Comparison of ENCODE assay signal across 20 cellular contexts in the genomic region with DNA sequence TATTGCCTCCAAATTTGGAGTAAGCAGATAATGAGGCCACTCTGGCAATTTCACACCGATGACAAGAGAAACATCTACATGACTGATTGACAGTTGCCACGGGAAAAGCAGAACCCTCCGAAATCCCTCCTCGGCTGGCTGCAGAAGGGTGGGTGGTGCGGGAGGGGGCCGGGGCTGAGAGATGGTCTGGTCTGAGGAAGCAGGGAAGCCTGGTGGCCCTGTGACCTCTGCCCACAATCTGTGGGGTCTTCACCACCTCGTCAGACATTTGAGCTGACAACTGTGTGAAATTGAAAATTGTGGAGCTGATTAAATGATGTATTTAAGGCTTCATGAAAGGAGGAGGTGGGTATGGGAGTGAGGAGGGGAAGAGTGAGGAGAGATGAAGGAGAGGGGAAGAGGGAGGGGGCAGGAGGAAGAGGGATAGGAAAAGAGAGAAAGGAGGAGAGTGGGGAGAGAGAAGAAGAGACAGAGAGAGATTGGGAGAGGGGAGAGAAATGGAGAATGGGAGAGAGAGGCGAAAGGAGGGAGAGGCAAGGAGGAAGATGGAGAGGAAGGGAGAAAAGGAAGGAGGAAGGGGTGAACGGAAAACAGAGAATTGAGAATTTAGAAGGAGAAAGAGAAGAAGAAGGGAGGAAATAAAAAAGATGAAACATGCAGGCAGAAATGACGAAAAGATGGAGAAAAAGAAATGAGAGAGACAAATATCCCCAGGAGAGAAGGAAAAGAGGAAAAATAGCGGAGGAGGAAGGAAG.
A peak's percentile ranks its signal among the peaks of the same experiment; 100 is the strongest.
DNase-seq lines count a peak whose midpoint lies in the region; TF ChIP-seq lines count a peak whose summit lies in the region.
"Had no signal": no experiment of that assay in that cellular context is flagged by ENCODE, and none has a peak within 500 bp of the region (broad histone marks: within the 10 kb centered on the region; RNA-seq: fewer than 3 reads in every experiment).

No MANE protein-coding gene starts in this region.

- no peak overlapping the region for H2BK120ac ChIP-seq in neuronal stem cell (ENCODE audit: low read depth, low read length)

- peak overlapping the region; percentile 15 for H3K4me2 ChIP-seq in neuronal stem cell (ENCODE audit: insufficient read depth, low read length, poor library complexity, severe bottlenecking)

- H2BK12ac ChIP-seq in neuronal stem cell (ENCODE audit: low read length) = no peak overlapping the region

- H3K27me3 ChIP-seq in HUES64 (ENCODE audit: insufficient read depth, low read length) (0 out of 2 replicates have a peak, but pooled peaks cover 2% of the 10 kb centered on the region), neuronal stem cell (ENCODE audit: control insufficient read depth in 3 of 3, insufficient read depth in 3 of 3, low read depth in 1 of 3, low read length in 3 of 3) (no peaks in the 10 kb centered on the region)
- H3K27me3 ChIP-seq: ascending aorta had no signal

- intact Hi-C loops in Calu3 (cut with micrococcal nuclease; ENCODE audit: unreplicated experiment) = no loop called here

- H4K91ac ChIP-seq in neuronal stem cell (ENCODE audit: low read depth, low read length, poor library complexity) = no peak overlapping the region

- H3K4ac ChIP-seq in neuronal stem cell (ENCODE audit: low read length) = no peak overlapping the region

- no TSS peak for BruUV-seq in Calu3 (replicated peaks; lab: Mats Ljungman, UMichigan)

- CTCF ChIA-PET in Calu3 (lab: Charles Lee) = no interaction called here

- H3K36me3 ChIP-seq in ES-I3 (ENCODE audit: insufficient read depth, low read length) (no peaks in the 10 kb centered on the region), HUES64 (ENCODE audit: insufficient read depth, low read length) (no peaks in the 10 kb centered on the region), neuronal stem cell (replicated peaks in 1 of 2; ENCODE audit: control insufficient read depth in 2 of 2, insufficient read depth in 2 of 2, low read length in 2 of 2) (no peaks in the 10 kb centered on the region)
- H3K36me3 ChIP-seq: ascending aorta, gastrocnemius medialis, left lung had no signal

- H3K27me3 Mint-ChIP-seq in endothelial cell (ENCODE audit: unreplicated experiment) (peaks cover 7% of the 10 kb centered on the region), HFFc6 (ENCODE audit: insufficient read depth) (peaks cover 25% of the 10 kb centered on the region), Calu3 (ENCODE audit: unreplicated experiment) (peaks cover 60% of the 10 kb centered on the region)

- peak overlapping the region; percentile 2 for H3K27ac Mint-ChIP-seq in endothelial cell (ENCODE audit: unreplicated experiment)
- H3K27ac Mint-ChIP-seq in HFFc6 = no peak overlapping the region
- no peak overlapping the region for H3K27ac Mint-ChIP-seq in Calu3 (ENCODE audit: unreplicated experiment)

- H3K79me1 ChIP-seq in neuronal stem cell (ENCODE audit: low read depth, low read length) = no peaks in the 10 kb centered on the region

- peak overlapping the region; percentile 41; the same call in 1 of the 2 replicates for H3K9ac ChIP-seq in ES-I3 (ENCODE audit: low read depth, low read length)
- no peak overlapping the region for H3K9ac ChIP-seq in HUES64 (ENCODE audit: low read depth, low read length)
- no peak overlapping the region for H3K9ac ChIP-seq in neuronal stem cell (ENCODE audit: low read depth, low read length, poor library complexity)

- DNase-seq in endothelial cell (ENCODE audit: low spot score) (no peak), neuronal stem cell (ENCODE audit: low spot score) (no peak), HFFc6 (no peak), NCI-H1436 treated with DMSO at 0.1 percent for 48 hours (lab: John Stamatoyannopoulos, UW) (no peak), Calu3 (no peak), SKM-1 (lab: John Stamatoyannopoulos, UW; ENCODE audit: unreplicated experiment) (no peak)
- DNase-seq: activated naive CD4-positive, alpha-beta T cell treated with Interleukin-2 at 50 U/mL for 16 hours; activated T-cell treated with anti-CD3 and anti-CD28 coated beads for 4 hours; C1 segment of cervical spinal cord; gastrocnemius medialis; left lung; NCI-H146; RPMI8226; stimulated activated CD4-positive, alpha-beta T cell treated with anti-CD3 and anti-CD28 coated beads, Interleukin-4, amount 100 ng/mL, for 24 hours; SW 1271 had no signal

- H3K9me3 Mint-ChIP-seq in endothelial cell (ENCODE audit: unreplicated experiment) (no peaks in the 10 kb centered on the region), HFFc6 (no peaks in the 10 kb centered on the region), Calu3 (ENCODE audit: low read depth, unreplicated experiment) (no peaks in the 10 kb centered on the region)

- H2AFZ ChIP-seq in neuronal stem cell (ENCODE audit: low read length) = peak overlapping the region; percentile 89

- H4K8ac ChIP-seq in neuronal stem cell (ENCODE audit: low read depth, low read length) = no peak overlapping the region

- no peak overlapping the region for H2BK15ac ChIP-seq in neuronal stem cell (ENCODE audit: low read length)

- peaks cover 21% of the 10 kb centered on the region for H3K4me1 ChIP-seq in ES-I3 (ENCODE audit: insufficient read depth, low read length)
- peaks cover 17% of the 10 kb centered on the region for H3K4me1 ChIP-seq in HUES64 (ENCODE audit: insufficient read depth, low read length)
- H3K4me1 ChIP-seq in neuronal stem cell (ENCODE audit: control insufficient read depth in 2 of 2, insufficient read depth in 1 of 2, low read depth in 1 of 2, low read length in 2 of 2) = peaks cover 15 to 57% of the 10 kb centered on the region in 2 donors
- H3K4me1 ChIP-seq: ascending aorta, gastrocnemius medialis, left lung had no signal

- no peak overlapping the region for H3K23ac ChIP-seq in neuronal stem cell (ENCODE audit: low read depth, low read length, poor library complexity)

- H3K4me3 ChIP-seq in HUES64 (ENCODE audit: low read length) = peak overlapping the region; percentile 46
- H3K4me3 ChIP-seq in neuronal stem cell (ENCODE audit: low read length in 2 of 2) = peak overlapping the region in 1 of 2 donors; percentile 42
- H3K4me3 ChIP-seq: ascending aorta, gastrocnemius medialis, left lung, skin epidermis had no signal

- H2AK5ac ChIP-seq in neuronal stem cell (ENCODE audit: low read depth, low read length) = no peak overlapping the region

- TF ChIP-seq CTCF in endothelial cell (IDR thresholded peaks at IDR 0.05; ENCODE audit: unreplicated experiment) (no peak), HFFc6 (IDR thresholded peaks at IDR 0.05) (no peak), Calu3 (IDR thresholded peaks at IDR 0.05; ENCODE audit: unreplicated experiment) (no peak)

- H3K14ac ChIP-seq in neuronal stem cell (ENCODE audit: low read length) = no peak overlapping the region

- H2BK5ac ChIP-seq in neuronal stem cell (ENCODE audit: low read length) = no peak overlapping the region

- H3K4me3 Mint-ChIP-seq in endothelial cell (ENCODE audit: unreplicated experiment) (peak overlapping the region; percentile 9), HFFc6 (no peak overlapping the region; the same call in 1 of the 2 replicates), Calu3 (ENCODE audit: low read depth, unreplicated experiment) (no peak overlapping the region)

- H3K4me1 Mint-ChIP-seq in endothelial cell (ENCODE audit: unreplicated experiment) (peaks cover 36% of the 10 kb centered on the region), HFFc6 (ENCODE audit: low read depth) (peaks cover 15% of the 10 kb centered on the region), Calu3 (ENCODE audit: low read depth, unreplicated experiment) (peaks cover 18% of the 10 kb centered on the region)

- no peak overlapping the region for H3K18ac ChIP-seq in neuronal stem cell (ENCODE audit: low read length)

- no peaks in the 10 kb centered on the region for H3K36me3 Mint-ChIP-seq in endothelial cell (ENCODE audit: low read depth, unreplicated experiment)
- H3K36me3 Mint-ChIP-seq in HFFc6 (ENCODE audit: low read depth) = no peaks in the 10 kb centered on the region
- no peaks in the 10 kb centered on the region for H3K36me3 Mint-ChIP-seq in Calu3 (ENCODE audit: insufficient read depth, unreplicated experiment)

- H3K27ac ChIP-seq in HUES64 (ENCODE audit: low read depth, low read length) (no peak overlapping the region), neuronal stem cell (replicated peaks; ENCODE audit: low read length) (no peak overlapping the region)
- H3K27ac ChIP-seq: ascending aorta, coronary artery, gastrocnemius medialis, left lung, skin epidermis had no signal

- H3K9me3 ChIP-seq in ES-I3 (ENCODE audit: control insufficient read depth, insufficient read depth, low read length) (no peaks in the 10 kb centered on the region), HUES64 (ENCODE audit: insufficient read depth, low read depth, low read length) (no peaks in the 10 kb centered on the region), neuronal stem cell (replicated peaks in 1 of 2; ENCODE audit: control insufficient read depth in 2 of 2, insufficient read depth in 1 of 2, low read depth in 1 of 2, low read length in 2 of 2) (no peaks in the 10 kb centered on the region)
- H3K9me3 ChIP-seq: ascending aorta, gastrocnemius medialis, left lung had no signal

- WGBS in HUES64 = 50% methylated on average over 11 of the region's 11 CpGs
- 94% methylated on average over 2 of the region's 11 CpGs; no CpG with 5 or more reads in 1 of the 2 donors for WGBS in neuronal stem cell (ENCODE audit: extremely low coverage in 2 of 2, insufficient read length in 2 of 2, insufficient replicate concordance in 1 of 2), 2 donors
